25 cellular contexts compared by ENCODE assay signal in genomic region chr12:48017496-48017895, GRCh38. TPM values are rescaled to one million over a fixed set of nuclear protein-coding genes. Genes with fewer than 3 reads are reported as not detected.
"Had no signal": no experiment of that assay in that cellular context is flagged by ENCODE, and none has a peak within 500 bp of the region (broad histone marks: within the 10 kb centered on the region; RNA-seq: fewer than 3 reads in every experiment).

No MANE protein-coding gene starts in this region.

- H3K36me3 ChIP-seq: gastrocnemius medialis, thoracic aorta had no signal

- H3K9me3 ChIP-seq: gastrocnemius medialis, thoracic aorta had no signal

- H3K27ac ChIP-seq: gastrocnemius medialis, hepatocyte, skin epidermis, thoracic aorta, VCaP had no signal

- FAIRE-seq: keratinocyte, urothelium cell line had no signal

- H3K4me2 ChIP-seq: hepatocyte had no signal

- H3K27me3 ChIP-seq: gastrocnemius medialis, hepatocyte had no signal

- H2AFZ ChIP-seq: hepatocyte had no signal

- ATAC-seq: activated naive CD8-positive, alpha-beta T cell treated with anti-CD3 and anti-CD28 coated beads, Interleukin-2, amount 50 U/mL, for 24 hours; effector memory CD8-positive, alpha-beta T cell; gastrocnemius medialis; naive thymus-derived CD4-positive, alpha-beta T cell; sciatic nerve; stimulated activated naive CD8-positive, alpha-beta T cell treated with anti-CD3 and anti-CD28 coated beads, Interleukin-15, Interleukin-2, amounts not matched to agents 100 U/mL and 50 U/mL, for 24 hours had no signal

- H3K4me3 ChIP-seq: gastrocnemius medialis, hepatocyte, skin epidermis, thoracic aorta had no signal

- H3K79me2 ChIP-seq: hepatocyte had no signal

- DNase-seq: activated CD4-positive, alpha-beta memory T cell treated with anti-CD3 and anti-CD28 coated beads for 36 hours; activated CD4-positive, alpha-beta T cell treated with anti-CD3 and anti-CD28 coated beads for 4 hours; activated CD8-positive, alpha-beta memory T cell treated with anti-CD3 and anti-CD28 coated beads, Interleukin-2, amount 50 U/mL, for 4 hours; activated naive CD8-positive, alpha-beta T cell treated with anti-CD3 and anti-CD28 coated beads, Interleukin-2, amount 50 U/mL, for 24 hours; activated T-cell treated with anti-CD3 and anti-CD28 coated beads, Interleukin-2, amount 50 U/mL, for 1 hour; cortex of kidney; effector memory CD8-positive, alpha-beta T cell; erythroblast; gastrocnemius medialis; left colon; naive thymus-derived CD4-positive, alpha-beta T cell; stimulated activated CD4-positive, alpha-beta T cell treated with anti-CD3 and anti-CD28 coated beads, Interleukin-12 subunit alpha, Interleukin-12 subunit beta, amount 100 ng/mL, for 4 hours; stimulated activated CD4-positive, alpha-beta T cell treated with anti-CD3 and anti-CD28 coated beads, Interleukin-4, amount 100 ng/mL, for 1 hour; stimulated activated naive CD8-positive, alpha-beta T cell treated with anti-CD3 and anti-CD28 coated beads, Interleukin-15, Interleukin-2, amounts not matched to agents 100 U/mL and 50 U/mL, for 24 hours; trophoblast cell had no signal

- H3K4me1 ChIP-seq: gastrocnemius medialis had no signal

RNA-seq across cellular contexts. Expression of gene COL2A1, which starts 13.2 kb away (rescaled TPM):
- total RNA-seq: activated CD4-positive, alpha-beta memory T cell treated with anti-CD3 and anti-CD28 coated beads for 36 hours; activated CD8-positive, alpha-beta memory T cell treated with anti-CD3 and anti-CD28 coated beads for 36 hours; gastrocnemius medialis; naive thymus-derived CD4-positive, alpha-beta T cell; sciatic nerve; T-helper 1 cell treated with Interleukin-12 subunit alpha and Interleukin-12 subunit beta and Interleukin-4 antibody, amounts not matched to agents 30 ng/mL and 1 ng/mL, for 36 hours had no signal
- polyA plus RNA-seq: liver; naive thymus-derived CD4-positive, alpha-beta T cell had no signal
